In the genomic region with DNA sequence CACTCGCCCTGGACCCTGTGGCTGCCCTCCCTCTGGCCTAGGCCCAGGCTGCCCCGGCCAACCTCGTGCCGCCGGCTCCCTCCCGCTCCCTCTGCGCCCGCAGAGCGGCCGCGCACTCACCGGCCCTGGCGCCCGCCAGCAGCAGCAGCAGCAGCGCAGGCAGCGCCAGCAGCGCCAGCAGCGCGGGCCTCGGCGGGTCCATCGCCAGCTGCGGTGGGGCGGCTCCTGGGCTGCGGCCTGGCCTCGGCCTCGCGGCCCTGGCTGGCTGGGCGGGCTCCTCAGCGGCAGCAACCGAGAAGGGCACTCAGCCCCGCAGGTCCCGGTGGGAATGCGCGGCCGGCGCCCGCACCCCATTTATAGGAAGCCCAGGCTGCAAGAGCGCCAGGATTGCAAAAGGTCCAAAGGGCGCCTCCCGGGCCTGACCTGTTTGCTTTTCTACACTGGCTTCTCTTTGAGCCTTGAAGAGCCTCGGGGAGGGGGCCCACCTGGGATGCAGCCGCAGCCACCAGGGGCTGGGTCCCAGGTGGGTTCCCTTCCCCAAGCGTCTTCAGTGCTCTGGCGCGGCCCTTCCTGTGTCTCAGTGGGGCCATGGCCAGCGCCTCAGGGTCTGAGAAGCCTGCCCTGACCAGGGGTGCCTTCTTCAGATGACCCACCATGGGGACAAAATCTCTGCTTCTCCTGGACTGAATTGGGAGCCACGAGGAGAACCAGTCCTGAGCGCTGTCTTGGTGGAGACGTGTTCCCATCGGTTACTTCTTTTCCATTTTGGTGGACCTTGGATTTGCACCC, we compare ENCODE assay signal across 10 cellular contexts. TPM values are rescaled to one million over a fixed set of nuclear protein-coding genes. Genes with fewer than 3 reads are reported as not detected.
A peak's percentile ranks its signal among the peaks of the same experiment; 100 is the strongest.
DNase-seq lines count a peak whose midpoint lies in the region; ATAC-seq, FAIRE-seq and TF ChIP-seq lines count a peak whose summit lies in the region.
"Had no signal": no experiment of that assay in that cellular context is flagged by ENCODE, and none has a peak within 500 bp of the region (broad histone marks: within the 10 kb centered on the region; RNA-seq: fewer than 3 reads in every experiment).

A gene with protein sequence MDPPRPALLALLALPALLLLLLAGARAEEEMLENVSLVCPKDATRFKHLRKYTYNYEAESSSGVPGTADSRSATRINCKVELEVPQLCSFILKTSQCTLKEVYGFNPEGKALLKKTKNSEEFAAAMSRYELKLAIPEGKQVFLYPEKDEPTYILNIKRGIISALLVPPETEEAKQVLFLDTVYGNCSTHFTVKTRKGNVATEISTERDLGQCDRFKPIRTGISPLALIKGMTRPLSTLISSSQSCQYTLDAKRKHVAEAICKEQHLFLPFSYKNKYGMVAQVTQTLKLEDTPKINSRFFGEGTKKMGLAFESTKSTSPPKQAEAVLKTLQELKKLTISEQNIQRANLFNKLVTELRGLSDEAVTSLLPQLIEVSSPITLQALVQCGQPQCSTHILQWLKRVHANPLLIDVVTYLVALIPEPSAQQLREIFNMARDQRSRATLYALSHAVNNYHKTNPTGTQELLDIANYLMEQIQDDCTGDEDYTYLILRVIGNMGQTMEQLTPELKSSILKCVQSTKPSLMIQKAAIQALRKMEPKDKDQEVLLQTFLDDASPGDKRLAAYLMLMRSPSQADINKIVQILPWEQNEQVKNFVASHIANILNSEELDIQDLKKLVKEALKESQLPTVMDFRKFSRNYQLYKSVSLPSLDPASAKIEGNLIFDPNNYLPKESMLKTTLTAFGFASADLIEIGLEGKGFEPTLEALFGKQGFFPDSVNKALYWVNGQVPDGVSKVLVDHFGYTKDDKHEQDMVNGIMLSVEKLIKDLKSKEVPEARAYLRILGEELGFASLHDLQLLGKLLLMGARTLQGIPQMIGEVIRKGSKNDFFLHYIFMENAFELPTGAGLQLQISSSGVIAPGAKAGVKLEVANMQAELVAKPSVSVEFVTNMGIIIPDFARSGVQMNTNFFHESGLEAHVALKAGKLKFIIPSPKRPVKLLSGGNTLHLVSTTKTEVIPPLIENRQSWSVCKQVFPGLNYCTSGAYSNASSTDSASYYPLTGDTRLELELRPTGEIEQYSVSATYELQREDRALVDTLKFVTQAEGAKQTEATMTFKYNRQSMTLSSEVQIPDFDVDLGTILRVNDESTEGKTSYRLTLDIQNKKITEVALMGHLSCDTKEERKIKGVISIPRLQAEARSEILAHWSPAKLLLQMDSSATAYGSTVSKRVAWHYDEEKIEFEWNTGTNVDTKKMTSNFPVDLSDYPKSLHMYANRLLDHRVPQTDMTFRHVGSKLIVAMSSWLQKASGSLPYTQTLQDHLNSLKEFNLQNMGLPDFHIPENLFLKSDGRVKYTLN (N-terminal part only) (minus strand): TSS at position 330 of the 789 bp plus-strand sequence. CDS start 128 bp downstream, at position 202.

- intact Hi-C loops in HCT116 (cut with micrococcal nuclease), result loop anchor here (1.0 kb wide), 1 partner anchor 74 kb away; no protein-coding TSS in a partner anchor

- peaks cover 33% of the 10 kb centered on the region for H3K27me3 Mint-ChIP-seq in activated naive CD8-positive, alpha-beta T cell treated with anti-CD3 and anti-CD28 coated beads for 36 hours
- H3K27me3 Mint-ChIP-seq in activated naive CD4-positive, alpha-beta T cell treated with anti-CD3 and anti-CD28 coated beads, Interleukin-2, amount 10 ng/mL, durations not matched to agents 7 days and 5 days, result peaks cover 24% of the 10 kb centered on the region

- DNase-seq in HCT116 (ENCODE audit: low read depth, low spot score) (no peak), iPS-NIHi7 (ENCODE audit: extremely low spot score) (peak; percentile 57), small intestine (peak; percentile 86), cerebellar nuclear complex (lab: John Stamatoyannopoulos, UW) (no peak)
- peak; percentile 0 for DNase-seq in activated naive CD8-positive, alpha-beta T cell treated with anti-CD3 and anti-CD28 coated beads for 36 hours
- DNase-seq in activated naive CD4-positive, alpha-beta T cell treated with anti-CD3 and anti-CD28 coated beads, Interleukin-2, amount 10 ng/mL, durations not matched to agents 7 days and 5 days, result no peak
- DNase-seq: SHP77 had no signal

- H3K9me3 ChIP-seq in HCT116 (ENCODE audit: control insufficient read depth in 1 of 2, insufficient read depth in 1 of 2, low read depth in 1 of 2, low read length in 2 of 2) (no peaks in the 10 kb centered on the region), small intestine (ENCODE audit: control insufficient read depth, low read depth) (no peaks in the 10 kb centered on the region)

- no peaks in the 10 kb centered on the region for H4K20me1 ChIP-seq in HCT116 (ENCODE audit: insufficient read depth)

- 21 to 36% (median 35%) methylated on average over 39 to 51 of the region's 51 CpGs for WGBS in small intestine, 3 donors

- H3K27me3 ChIP-seq in HCT116 (ENCODE audit: insufficient read depth, low read length) (peaks cover 29% of the 10 kb centered on the region), small intestine (ENCODE audit: control insufficient read depth in 2 of 2, insufficient read depth in 2 of 2, low read length in 2 of 2) (no peaks in the 10 kb centered on the region)

- RAD21 ChIA-PET in HCT116 (lab: Charles Lee; ENCODE audit: low non-redundant PET in 1 of 2, low total read pairs in 2 of 2, uncharacterized antibody in 2 of 2, unreplicated experiment in 2 of 2), result no interaction called here

- no peak for TF ChIP-seq POLR2A in HCT116 (IDR thresholded peaks at IDR 0.05; ENCODE audit: borderline replicate concordance, extremely low read depth, insufficient read depth, insufficient read length)

- POLR2A ChIA-PET in HCT116 (lab: Charles Lee), result no interaction called here

- TF ChIP-seq RAD21 in HCT116 (IDR thresholded peaks at IDR 0.05; ENCODE audit: low read depth), result no peak

- no peak for FAIRE-seq in small intestine (lab: Jason Lieb, UNC)

- no TSS peak for BruUV-seq in HCT116 (replicated peaks; lab: Mats Ljungman, UMichigan)

- H3K4me3 Mint-ChIP-seq in activated naive CD8-positive, alpha-beta T cell treated with anti-CD3 and anti-CD28 coated beads for 36 hours, result no peak within 1 kb of the TSS
- no peak within 1 kb of the TSS for H3K4me3 Mint-ChIP-seq in activated naive CD4-positive, alpha-beta T cell treated with anti-CD3 and anti-CD28 coated beads, Interleukin-2, amount 10 ng/mL, durations not matched to agents 7 days and 5 days

- TF ChIP-seq CTCF in HCT116 (IDR thresholded peaks at IDR 0.05 in 2 of 3, conservative IDR thresholded peaks at IDR 0.05 in 1 of 3; ENCODE audit: borderline replicate concordance in 1 of 3, insufficient read depth in 1 of 3, low read depth in 2 of 3, low read length in 2 of 3), result no peak

- ATAC-seq in HCT116 (no peak), HG02852 (IDR thresholded peaks at IDR 0.05; ENCODE audit: unreplicated experiment) (no peak), HG02642 (IDR thresholded peaks at IDR 0.05; ENCODE audit: poor library complexity, unreplicated experiment) (no peak)

- H3K36me3 Mint-ChIP-seq in activated naive CD8-positive, alpha-beta T cell treated with anti-CD3 and anti-CD28 coated beads for 36 hours, result no peaks in the 10 kb centered on the region
- H3K36me3 Mint-ChIP-seq in activated naive CD4-positive, alpha-beta T cell treated with anti-CD3 and anti-CD28 coated beads, Interleukin-2, amount 10 ng/mL, durations not matched to agents 7 days and 5 days, result no peaks in the 10 kb centered on the region

- H3K36me3 ChIP-seq in HCT116 (ENCODE audit: control insufficient read depth in 1 of 2, insufficient read depth in 2 of 2, low read length in 2 of 2), result no peaks in the 10 kb centered on the region
- peaks cover 0 to 7% of the 10 kb centered on the region in 2 donors for H3K36me3 ChIP-seq in small intestine (ENCODE audit: control insufficient read depth in 2 of 2, insufficient read depth in 2 of 2, low read length in 2 of 2)

- H3K9me3 Mint-ChIP-seq in activated naive CD8-positive, alpha-beta T cell treated with anti-CD3 and anti-CD28 coated beads for 36 hours, result no peaks in the 10 kb centered on the region
- H3K9me3 Mint-ChIP-seq in activated naive CD4-positive, alpha-beta T cell treated with anti-CD3 and anti-CD28 coated beads, Interleukin-2, amount 10 ng/mL, durations not matched to agents 7 days and 5 days, result no peaks in the 10 kb centered on the region

- H3K9me2 ChIP-seq in HCT116 (ENCODE audit: insufficient read depth), result no peaks in the 10 kb centered on the region

- H3K4me1 ChIP-seq in HCT116 (ENCODE audit: control insufficient read depth in 1 of 2, insufficient read depth in 2 of 2, low read length in 2 of 2) (no peaks in the 10 kb centered on the region), small intestine (ENCODE audit: control insufficient read depth in 2 of 2, insufficient read depth in 1 of 2, low read depth in 1 of 2, low read length in 1 of 2) (peaks cover 0 to 2% of the 10 kb centered on the region in 2 donors)

- no peak within 1 kb of the TSS for H3K27ac ChIP-seq in HCT116 (ENCODE audit: low read depth, low read length)
- H3K27ac ChIP-seq in small intestine (ENCODE audit: low read depth in 1 of 2, low read length in 1 of 2), result peak within 1 kb of the TSS in 1 of 2 donors; percentile 38

- no peak within 1 kb of the TSS for H3K4me3 ChIP-seq in HCT116 (replicated peaks in 1 of 2; ENCODE audit: low read depth in 1 of 2, low read length in 2 of 2)
- H3K4me3 ChIP-seq in small intestine (ENCODE audit: low read depth in 1 of 2, low read length in 2 of 2), result peak within 1 kb of the TSS in 1 of 2 donors; percentile 81

- H3K79me2 ChIP-seq in HCT116 (ENCODE audit: insufficient read depth, low read length), result no peaks in the 10 kb centered on the region

- no peak within 1 kb of the TSS for H3K4me2 ChIP-seq in HCT116 (ENCODE audit: low read length)

- H3K27ac Mint-ChIP-seq in activated naive CD8-positive, alpha-beta T cell treated with anti-CD3 and anti-CD28 coated beads for 36 hours, result no peak within 1 kb of the TSS
- H3K27ac Mint-ChIP-seq in activated naive CD4-positive, alpha-beta T cell treated with anti-CD3 and anti-CD28 coated beads, Interleukin-2, amount 10 ng/mL, durations not matched to agents 7 days and 5 days, result no peak within 1 kb of the TSS

- no peak within 1 kb of the TSS for H3K9ac ChIP-seq in HCT116 (ENCODE audit: low read length)

- H3K4me1 Mint-ChIP-seq in activated naive CD8-positive, alpha-beta T cell treated with anti-CD3 and anti-CD28 coated beads for 36 hours, result peaks cover 4% of the 10 kb centered on the region
- no peaks in the 10 kb centered on the region for H3K4me1 Mint-ChIP-seq in activated naive CD4-positive, alpha-beta T cell treated with anti-CD3 and anti-CD28 coated beads, Interleukin-2, amount 10 ng/mL, durations not matched to agents 7 days and 5 days

- CTCF ChIA-PET in HCT116 (lab: Charles Lee), result interaction anchor here (1.3 kb wide), 1 partner anchor 122 kb away, joined by 3 read pairs; no protein-coding TSS in a partner anchor
- CTCF ChIA-PET in activated naive CD4-positive, alpha-beta T cell treated with anti-CD3 and anti-CD28 coated beads, Interleukin-2, amount 10 ng/mL, durations not matched to agents 7 days and 5 days (lab: Charles Lee), result interaction anchor here (0.8 to 4.3 kb wide), 4 partner anchors 11 to 273 kb away, joined by 3 to 28 read pairs (median 16); no protein-coding TSS in a partner anchor

- H2AFZ ChIP-seq in HCT116 (ENCODE audit: low read depth, low read length, poor library complexity, severe bottlenecking), result peak within 1 kb of the TSS; percentile 92

RNA-seq across cellular contexts. Expression of the gene that starts here (rescaled TPM):
- 1.6 TPM for total RNA-seq in HCT116 (2021; ENCODE audit: unreplicated experiment)
- polyA plus RNA-seq in HCT116 (2012), result not detected in 2 replicates
- not detected for total RNA-seq in activated naive CD8-positive, alpha-beta T cell treated with anti-CD3 and anti-CD28 coated beads for 36 hours
- 100 to 1,000 TPM in 2 of 3 donors, 10 to 100 TPM in 1; 14.1 to 140 (median 136) TPM for polyA plus RNA-seq in small intestine
- total RNA-seq: M059J had no signal

Comparison
In these comparisons a context has a peak if more than half of its experiments do, and no peak if none do; other contexts are left out.
1. Peak in DNase-seq in activated naive CD8-positive, alpha-beta T cell treated with anti-CD3 and anti-CD28 coated beads for 36 hours; RNA of the gene not detected or under 1 TPM.
2. DNase-seq: peak in iPS-NIHi7 (single experiment) and small intestine (single experiment); none in HCT116 (single experiment), activated naive CD4-positive, alpha-beta T cell treated with anti-CD3 and anti-CD28 coated beads, Interleukin-2, amount 10 ng/mL, durations not matched to agents 7 days and 5 days (single experiment) and cerebellar nuclear complex (0 of 2).